ENCODE assay signal across 1 cellular context in the genomic region with DNA sequence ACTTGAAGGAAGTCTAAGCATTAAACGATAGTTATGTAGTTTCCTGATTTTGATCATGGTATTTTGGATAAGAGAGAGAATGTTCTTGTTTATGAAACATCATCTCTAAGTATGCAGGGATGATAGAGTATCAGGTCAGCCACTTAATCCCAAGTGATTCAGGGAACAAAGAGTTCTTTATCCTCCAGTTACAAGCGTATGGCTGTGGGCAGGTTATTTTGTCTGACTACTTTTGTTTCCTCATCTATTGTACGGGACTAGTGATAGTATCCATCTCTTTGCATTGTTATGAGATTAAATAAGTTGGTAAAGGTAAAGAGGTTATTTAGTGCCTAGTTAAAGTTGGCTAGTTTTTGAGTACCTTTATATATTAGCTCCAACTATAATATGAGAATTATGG.
TF ChIP-seq lines count a peak whose summit lies in the region.

No MANE protein-coding gene starts in this region.

TF ChIP-seq in GM12878, 131 proteins besides CTCF, POLR2A, EP300 and RAD21:
- TF ChIP-seq, protein P1, sequence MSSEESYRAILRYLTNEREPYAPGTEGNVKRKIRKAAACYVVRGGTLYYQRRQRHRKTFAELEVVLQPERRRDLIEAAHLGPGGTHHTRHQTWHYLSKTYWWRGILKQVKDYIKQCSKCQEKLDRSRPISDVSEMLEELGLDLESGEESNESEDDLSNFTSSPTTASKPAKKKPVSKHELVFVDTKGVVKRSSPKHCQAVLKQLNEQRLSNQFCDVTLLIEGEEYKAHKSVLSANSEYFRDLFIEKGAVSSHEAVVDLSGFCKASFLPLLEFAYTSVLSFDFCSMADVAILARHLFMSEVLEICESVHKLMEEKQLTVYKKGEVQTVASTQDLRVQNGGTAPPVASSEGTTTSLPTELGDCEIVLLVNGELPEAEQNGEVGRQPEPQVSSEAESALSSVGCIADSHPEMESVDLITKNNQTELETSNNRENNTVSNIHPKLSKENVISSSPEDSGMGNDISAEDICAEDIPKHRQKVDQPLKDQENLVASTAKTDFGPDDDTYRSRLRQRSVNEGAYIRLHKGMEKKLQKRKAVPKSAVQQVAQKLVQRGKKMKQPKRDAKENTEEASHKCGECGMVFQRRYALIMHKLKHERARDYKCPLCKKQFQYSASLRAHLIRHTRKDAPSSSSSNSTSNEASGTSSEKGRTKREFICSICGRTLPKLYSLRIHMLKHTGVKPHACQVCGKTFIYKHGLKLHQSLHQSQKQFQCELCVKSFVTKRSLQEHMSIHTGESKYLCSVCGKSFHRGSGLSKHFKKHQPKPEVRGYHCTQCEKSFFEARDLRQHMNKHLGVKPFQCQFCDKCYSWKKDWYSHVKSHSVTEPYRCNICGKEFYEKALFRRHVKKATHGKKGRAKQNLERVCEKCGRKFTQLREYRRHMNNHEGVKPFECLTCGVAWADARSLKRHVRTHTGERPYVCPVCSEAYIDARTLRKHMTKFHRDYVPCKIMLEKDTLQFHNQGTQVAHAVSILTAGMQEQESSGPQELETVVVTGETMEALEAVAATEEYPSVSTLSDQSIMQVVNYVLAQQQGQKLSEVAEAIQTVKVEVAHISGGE (CRISPR knock-in tag; IDR thresholded peaks at IDR 0.05), result no peak
- TF ChIP-seq NFYA (IDR thresholded peaks at IDR 0.05; ENCODE audit: borderline replicate concordance, low read depth, low read length), result no peak
- no peak for TF ChIP-seq BRCA1 (IDR thresholded peaks at IDR 0.05; ENCODE audit: low read depth, low read length)
- TF ChIP-seq SP1 (IDR thresholded peaks at IDR 0.05; ENCODE audit: low read depth, low read length), result no peak
- TF ChIP-seq, protein P2, sequence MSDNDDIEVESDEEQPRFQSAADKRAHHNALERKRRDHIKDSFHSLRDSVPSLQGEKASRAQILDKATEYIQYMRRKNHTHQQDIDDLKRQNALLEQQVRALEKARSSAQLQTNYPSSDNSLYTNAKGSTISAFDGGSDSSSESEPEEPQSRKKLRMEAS (IDR thresholded peaks at IDR 0.05; ENCODE audit: low read depth, low read length), result no peak
- no peak for TF ChIP-seq CBX3 (IDR thresholded peaks at IDR 0.05; ENCODE audit: borderline replicate concordance, low read depth)
